In genomic region chr3:41961061-41961749, GRCh38 we compare ENCODE assay signal across 8 cellular contexts. TPM values are rescaled to one million over a fixed set of nuclear protein-coding genes. Genes with fewer than 3 reads are reported as not detected.
A peak's percentile ranks its signal among the peaks of the same experiment; 100 is the strongest.
DNase-seq lines count a peak whose midpoint lies in the region; ATAC-seq and TF ChIP-seq lines count a peak whose summit lies in the region.

No MANE protein-coding gene starts in this region.

- no peaks in the 10 kb centered on the region for H3K27me3 ChIP-seq in mononuclear cell (ENCODE audit: insufficient read depth, low read length)

- peak; percentile 11 for ATAC-seq in HG03045 (IDR thresholded peaks at IDR 0.05; ENCODE audit: unreplicated experiment)
- peak; percentile 25 for ATAC-seq in activated CD8-positive, alpha-beta memory T cell treated with anti-CD3 and anti-CD28 coated beads, Interleukin-2, amount 10 ng/mL, durations not matched to agents 7 days and 5 days

- peak overlapping the region; percentile 94 for H3K4me3 Mint-ChIP-seq in activated CD8-positive, alpha-beta memory T cell treated with anti-CD3 and anti-CD28 coated beads, Interleukin-2, amount 10 ng/mL, durations not matched to agents 7 days and 5 days
- peak overlapping the region; percentile 98 for H3K4me3 Mint-ChIP-seq in endothelial cell (ENCODE audit: unreplicated experiment)

- peaks cover 16% of the 10 kb centered on the region for H3K4me1 ChIP-seq in mononuclear cell (ENCODE audit: insufficient read depth, low read length)

- H3K9me3 ChIP-seq in mononuclear cell (ENCODE audit: low read depth, low read length): no peaks in the 10 kb centered on the region

- no peaks in the 10 kb centered on the region for H3K27me3 Mint-ChIP-seq in activated CD8-positive, alpha-beta memory T cell treated with anti-CD3 and anti-CD28 coated beads, Interleukin-2, amount 10 ng/mL, durations not matched to agents 7 days and 5 days
- H3K27me3 Mint-ChIP-seq in endothelial cell (ENCODE audit: unreplicated experiment): peaks cover 12% of the 10 kb centered on the region

- no peaks in the 10 kb centered on the region for H3K9me3 Mint-ChIP-seq in activated CD8-positive, alpha-beta memory T cell treated with anti-CD3 and anti-CD28 coated beads, Interleukin-2, amount 10 ng/mL, durations not matched to agents 7 days and 5 days (ENCODE audit: low read depth)
- no peaks in the 10 kb centered on the region for H3K9me3 Mint-ChIP-seq in endothelial cell (ENCODE audit: unreplicated experiment)

- peak; percentile 41 for DNase-seq in SIG-M5 treated with dmso at 0.1 percent for 504 hours (lab: John Stamatoyannopoulos, UW; ENCODE audit: unreplicated experiment)
- no peak for DNase-seq in SIG-M5 (lab: John Stamatoyannopoulos, UW)
- DNase-seq in NCI-H510A (lab: John Stamatoyannopoulos, UW): peak; percentile 44
- peak; percentile 71 for DNase-seq in activated CD8-positive, alpha-beta memory T cell treated with anti-CD3 and anti-CD28 coated beads, Interleukin-2, amount 10 ng/mL, durations not matched to agents 7 days and 5 days
- DNase-seq in endothelial cell (ENCODE audit: low spot score): peak; percentile 54
- DNase-seq in stimulated activated CD8-positive, alpha-beta memory T cell treated with anti-CD3 and anti-CD28 coated beads, Interleukin-15, amount 100 ng/mL, for 4 hours (ENCODE audit: low read depth in 2 of 2): peak; percentile 8 to 26

- H3K4me1 Mint-ChIP-seq in activated CD8-positive, alpha-beta memory T cell treated with anti-CD3 and anti-CD28 coated beads, Interleukin-2, amount 10 ng/mL, durations not matched to agents 7 days and 5 days: peaks cover 21% of the 10 kb centered on the region
- H3K4me1 Mint-ChIP-seq in endothelial cell (ENCODE audit: unreplicated experiment): peaks cover 13% of the 10 kb centered on the region

- TF ChIP-seq CTCF in endothelial cell (IDR thresholded peaks at IDR 0.05; ENCODE audit: unreplicated experiment): no peak

- peak overlapping the region; percentile 89 for H3K4me3 ChIP-seq in mononuclear cell (ENCODE audit: low read length)

- peak overlapping the region; percentile 94 for H3K27ac Mint-ChIP-seq in activated CD8-positive, alpha-beta memory T cell treated with anti-CD3 and anti-CD28 coated beads, Interleukin-2, amount 10 ng/mL, durations not matched to agents 7 days and 5 days
- peak overlapping the region; percentile 99 for H3K27ac Mint-ChIP-seq in endothelial cell (ENCODE audit: unreplicated experiment)

- no peaks in the 10 kb centered on the region for H3K36me3 Mint-ChIP-seq in activated CD8-positive, alpha-beta memory T cell treated with anti-CD3 and anti-CD28 coated beads, Interleukin-2, amount 10 ng/mL, durations not matched to agents 7 days and 5 days
- H3K36me3 Mint-ChIP-seq in endothelial cell (ENCODE audit: low read depth, unreplicated experiment): no peaks in the 10 kb centered on the region

- CTCF ChIA-PET in activated CD8-positive, alpha-beta memory T cell treated with anti-CD3 and anti-CD28 coated beads, Interleukin-2, amount 10 ng/mL, durations not matched to agents 7 days and 5 days (lab: Charles Lee): interaction anchor here (0.6 to 1.7 kb wide), 4 partner anchors 9 to 138 kb away, joined by 3 to 5 read pairs (median 3); partner anchors contain the start of gene TRAK1

RNA-seq across cellular contexts. Expression of gene ULK4, which starts 0.7 kb away (rescaled TPM):
- 10 to 100 TPM in 1 of 2 experiments, 1 to 10 TPM in 1; 9.5 to 13.3 TPM for total RNA-seq in activated CD8-positive, alpha-beta memory T cell treated with anti-CD3 and anti-CD28 coated beads, Interleukin-2, amount 10 ng/mL, durations not matched to agents 7 days and 5 days
- total RNA-seq in endothelial cell (ENCODE audit: unreplicated experiment) (10.2 TPM), mononuclear cell (42.5 TPM)
